15 cellular contexts compared by ENCODE assay signal in genomic region chr11:20030472-20030871, GRCh38.
DNase-seq lines count a peak whose midpoint lies in the region; ATAC-seq and TF ChIP-seq lines count a peak whose summit lies in the region.
"Had no signal": no experiment of that assay in that cellular context is flagged by ENCODE, and none has a peak within 500 bp of the region (broad histone marks: within the 10 kb centered on the region; RNA-seq: fewer than 3 reads in every experiment).

No MANE protein-coding gene starts in this region.

- H4K20me1 ChIP-seq in GM23338 (replicated peaks; ENCODE audit: insufficient read depth) (no peaks in the 10 kb centered on the region), hepatocyte (ENCODE audit: insufficient read depth, poor library complexity, severe bottlenecking) (no peaks in the 10 kb centered on the region), smooth muscle cell (ENCODE audit: low read depth) (no peaks in the 10 kb centered on the region)

- H3F3A ChIP-seq in GM23338 (replicated peaks; ENCODE audit: low read depth) (0 out of 2 replicates have a peak, but pooled peaks cover 3% of the 10 kb centered on the region), smooth muscle cell (ENCODE audit: low read depth) (peaks cover 17% of the 10 kb centered on the region)

- no peak overlapping the region for H3K27ac Mint-ChIP-seq in GM23338
- H3K27ac Mint-ChIP-seq: CD8-positive, alpha-beta T cell; IgD-negative memory B cell had no signal

- ATAC-seq in GM23338 (no peak), gastrocnemius medialis (no peak)
- ATAC-seq: CD8-positive, alpha-beta T cell had no signal

- H3K27ac ChIP-seq in GM23338 (ENCODE audit: low read depth) (no peak overlapping the region), SJSA1 (peak overlapping the region; percentile 98), hepatocyte (peak overlapping the region; percentile 80), smooth muscle cell (ENCODE audit: low read depth) (peak overlapping the region; percentile 93), gastrocnemius medialis (no peak overlapping the region)
- H3K27ac ChIP-seq: RWPE1 had no signal

- no peaks in the 10 kb centered on the region for H3K36me3 ChIP-seq in GM23338 (ENCODE audit: insufficient read depth)
- no peaks in the 10 kb centered on the region for H3K36me3 ChIP-seq in SJSA1
- no peaks in the 10 kb centered on the region for H3K36me3 ChIP-seq in hepatocyte (replicated peaks; ENCODE audit: insufficient read depth, low read depth)
- no peaks in the 10 kb centered on the region for H3K36me3 ChIP-seq in smooth muscle cell (ENCODE audit: low read depth)
- no peaks in the 10 kb centered on the region for H3K36me3 ChIP-seq in gastrocnemius medialis

- H3K9ac ChIP-seq in smooth muscle cell (ENCODE audit: low read depth): peak overlapping the region; percentile 60

- H3K4me1 ChIP-seq in GM23338 (ENCODE audit: insufficient read depth): peaks cover 73% of the 10 kb centered on the region
- H3K4me1 ChIP-seq in SJSA1 (replicated peaks): peaks cover 33% of the 10 kb centered on the region
- H3K4me1 ChIP-seq in hepatocyte (ENCODE audit: insufficient read depth): peaks cover 57% of the 10 kb centered on the region
- H3K4me1 ChIP-seq in smooth muscle cell (ENCODE audit: low read depth): peaks cover 74% of the 10 kb centered on the region
- H3K4me1 ChIP-seq in gastrocnemius medialis: peaks cover 0 to 5% of the 10 kb centered on the region in 2 donors

- no peaks in the 10 kb centered on the region for H3K9me2 ChIP-seq in GM23338 (ENCODE audit: insufficient read depth)
- H3K9me2 ChIP-seq in hepatocyte (replicated peaks; ENCODE audit: insufficient read depth): no peaks in the 10 kb centered on the region

- no peaks in the 10 kb centered on the region; the same call in 2 of the 3 replicates for H3K9me3 Mint-ChIP-seq in GM23338
- H3K9me3 Mint-ChIP-seq: CD8-positive, alpha-beta T cell; IgD-negative memory B cell had no signal

- DNase-seq in GM23338 (ENCODE audit: low spot score) (no peak), SJSA1 (ENCODE audit: low read depth in 1 of 2, low spot score in 2 of 2) (no peak), hepatocyte (ENCODE audit: low spot score) (no peak), smooth muscle cell (lab: John Stamatoyannopoulos, UW; ENCODE audit: unreplicated experiment) (no peak), gastrocnemius medialis (no peak), NCI-H1694 treated with DMSO at 0.1 percent for 48 hours (lab: John Stamatoyannopoulos, UW) (no peak), ureter (ENCODE audit: low spot score) (no peak)
- DNase-seq: CD8-positive, alpha-beta T cell; H7; MV-4-11; NCI-H1417 treated with DMSO at 0.1 percent for 48 hours; NCI-H226; NCI-H526 had no signal

- H2AFZ ChIP-seq in GM23338 (no peak overlapping the region), hepatocyte (no peak overlapping the region), smooth muscle cell (ENCODE audit: low read depth) (no peak overlapping the region)

- intact Hi-C loops in gastrocnemius medialis (cut with DNase I; ENCODE audit: low total_unique reads): no loop called here

- H3K79me2 ChIP-seq in GM23338 (replicated peaks; ENCODE audit: insufficient read depth) (peaks cover 68% of the 10 kb centered on the region), hepatocyte (peaks cover 79% of the 10 kb centered on the region), smooth muscle cell (ENCODE audit: low read depth) (peaks cover 79% of the 10 kb centered on the region)

- no peak overlapping the region for H3K4me3 Mint-ChIP-seq in GM23338
- H3K4me3 Mint-ChIP-seq: CD8-positive, alpha-beta T cell; IgD-negative memory B cell had no signal

- H3K4me3 ChIP-seq in GM23338 (no peak overlapping the region), SJSA1 (no peak overlapping the region), hepatocyte (no peak overlapping the region), smooth muscle cell (peak overlapping the region; percentile 16), gastrocnemius medialis (no peak overlapping the region)

- 79% methylated on average over 1 of the region's 1 CpG for WGBS in hepatocyte (ENCODE audit: low lambda C conversion rate, missing lambda C conversion rate)
- 81% methylated on average over 1 of the region's 1 CpG for WGBS in smooth muscle cell (ENCODE audit: low lambda C conversion rate)

- H3K4me2 ChIP-seq in GM23338 (peak overlapping the region; percentile 27), hepatocyte (peak overlapping the region; percentile 61), smooth muscle cell (peak overlapping the region; percentile 80)

- H3K9me3 ChIP-seq in SJSA1 (replicated peaks): no peaks in the 10 kb centered on the region
- H3K9me3 ChIP-seq in hepatocyte (ENCODE audit: low read depth): no peaks in the 10 kb centered on the region
- H3K9me3 ChIP-seq in smooth muscle cell (replicated peaks; ENCODE audit: low read depth): no peaks in the 10 kb centered on the region
- no peaks in the 10 kb centered on the region for H3K9me3 ChIP-seq in gastrocnemius medialis

- peaks cover 86% of the 10 kb centered on the region for H3K4me1 Mint-ChIP-seq in GM23338
- H3K4me1 Mint-ChIP-seq: IgD-negative memory B cell had no signal

- in situ Hi-C loops in gastrocnemius medialis (cut with MboI; ENCODE audit: low sequenced_read_pairs in 4 of 4): no loop called here

- no peaks in the 10 kb centered on the region; the same call in 1 of the 2 replicates for H3K27me3 ChIP-seq in GM23338 (ENCODE audit: insufficient read depth)
- no peaks in the 10 kb centered on the region for H3K27me3 ChIP-seq in SJSA1 (replicated peaks)
- no peaks in the 10 kb centered on the region for H3K27me3 ChIP-seq in hepatocyte
- no peaks in the 10 kb centered on the region for H3K27me3 ChIP-seq in smooth muscle cell (ENCODE audit: low read depth)
- H3K27me3 ChIP-seq in gastrocnemius medialis: no peaks in the 10 kb centered on the region

- peaks cover 11% of the 10 kb centered on the region for H3K36me3 Mint-ChIP-seq in GM23338 (ENCODE audit: low read depth)
- H3K36me3 Mint-ChIP-seq: CD8-positive, alpha-beta T cell; IgD-negative memory B cell had no signal

- no peak for TF ChIP-seq POLR2A in gastrocnemius medialis (IDR thresholded peaks at IDR 0.05)

- TF ChIP-seq CTCF in GM23338 (conservative IDR thresholded peaks at IDR 0.05; ENCODE audit: low read depth in 2 of 2): no peak
- TF ChIP-seq CTCF in hepatocyte (IDR thresholded peaks at IDR 0.05; ENCODE audit: poor library complexity): no peak
- no peak for TF ChIP-seq CTCF in smooth muscle cell (IDR thresholded peaks at IDR 0.05; ENCODE audit: borderline replicate concordance, insufficient read depth, poor library complexity, severe bottlenecking)
- no peak for TF ChIP-seq CTCF in gastrocnemius medialis (IDR thresholded peaks at IDR 0.05 in 4 of 5, conservative IDR thresholded peaks at IDR 0.05 in 1 of 5)

- H3K27me3 Mint-ChIP-seq in GM23338 (ENCODE audit: insufficient read depth, low read depth, poor library complexity): peaks cover 25% of the 10 kb centered on the region

TF ChIP-seq in GM23338, 12 proteins besides CTCF, POLR2A, EP300 and RAD21 (continues in another document):
- no peak for TF ChIP-seq ZNF114 (CRISPR knock-in tag; IDR thresholded peaks at IDR 0.05)
- no peak for TF ChIP-seq ZNF331 (CRISPR knock-in tag; IDR thresholded peaks at IDR 0.05; ENCODE audit: low read depth)
- no peak for TF ChIP-seq JUNB (IDR thresholded peaks at IDR 0.05; ENCODE audit: unreplicated experiment)
- no peak for TF ChIP-seq EZH2 (IDR thresholded peaks at IDR 0.05; ENCODE audit: low read depth, unreplicated experiment)
- no peak for TF ChIP-seq STAT1 (IDR thresholded peaks at IDR 0.05; ENCODE audit: unreplicated experiment)
- TF ChIP-seq CREB1 (CRISPR knock-in tag; IDR thresholded peaks at IDR 0.05; ENCODE audit: low read depth): no peak
- no peak for TF ChIP-seq REST (IDR thresholded peaks at IDR 0.05; ENCODE audit: unreplicated experiment)
- no peak for TF ChIP-seq NANOG (IDR thresholded peaks at IDR 0.05; ENCODE audit: borderline replicate concordance)
- no peak for TF ChIP-seq EZH2phosphoT487 (IDR thresholded peaks at IDR 0.05; ENCODE audit: unreplicated experiment)
- no peak for TF ChIP-seq POLR2AphosphoS5 (IDR thresholded peaks at IDR 0.05; ENCODE audit: low read depth)
- no peak for TF ChIP-seq ETS1 (IDR thresholded peaks at IDR 0.05)

Comparison
In these comparisons a context has a peak if more than half of its experiments do, and no peak if none do; other contexts are left out.
1. H3K27ac ChIP-seq: peak in SJSA1 (single experiment), hepatocyte (single experiment) and smooth muscle cell (single experiment); none in GM23338 (single experiment) and gastrocnemius medialis (0 of 4).
2. H3K4me2 ChIP-seq: peak in every context shown above with its lines; median percentile 80 in smooth muscle cell; 61 in hepatocyte; 27 in GM23338.